Comparison of ENCODE assay signal across 8 cellular contexts in the genomic region with DNA sequence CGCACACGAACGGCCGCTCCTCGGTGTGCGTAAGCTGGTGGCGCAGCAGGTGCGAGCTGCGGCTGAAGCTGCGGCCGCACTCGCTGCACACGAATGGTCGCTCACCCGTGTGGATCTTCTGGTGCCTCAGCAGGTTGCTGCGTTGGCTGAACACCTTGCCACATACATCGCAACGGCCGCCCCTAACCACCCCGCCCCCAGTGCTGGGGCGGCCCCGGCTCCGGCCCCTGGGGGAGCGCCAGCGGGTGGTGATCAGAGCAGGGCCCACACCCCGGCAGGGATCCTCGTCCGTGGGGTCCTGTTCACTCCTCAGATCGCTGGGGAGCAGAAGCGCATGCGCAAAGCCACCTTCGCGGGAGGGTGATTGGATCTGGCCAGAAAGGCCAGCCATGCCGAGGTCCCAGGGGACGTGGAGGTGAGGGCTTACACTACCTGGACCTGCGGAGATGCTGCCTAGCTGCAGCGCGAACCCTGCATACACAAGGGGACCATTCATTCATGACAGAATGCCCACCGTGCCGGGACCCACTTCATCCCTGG. TPM values are rescaled to one million over a fixed set of nuclear protein-coding genes. Genes with fewer than 3 reads are reported as not detected.
DNase-seq lines count a peak whose midpoint lies in the region; ATAC-seq and TF ChIP-seq lines count a peak whose summit lies in the region.

No MANE protein-coding gene starts in this region.

- H3K27ac ChIP-seq in iPS-20b (ENCODE audit: low read length) = no peak overlapping the region

- H3K9me3 ChIP-seq in iPS-20b (ENCODE audit: insufficient read depth, low read depth, low read length) = no peaks in the 10 kb centered on the region

- H3K27me3 Mint-ChIP-seq in activated T-helper 1 cell treated with anti-CD3 and anti-CD28 coated beads, Interleukin-12 subunit alpha, Interleukin-12 subunit beta, Interleukin-2, Interleukin-4 antibody, amounts not matched to agents 30 ng/mL and 10 ng/mL and 1 ng/mL, durations not matched to agents 14 hours and 24 hours and 36 hours (ENCODE audit: insufficient read depth) = no peaks in the 10 kb centered on the region

- peak; percentile 38 for TF ChIP-seq POLR2A in GM18951 (IDR thresholded peaks at IDR 0.05; ENCODE audit: extremely low read depth, insufficient read depth, insufficient read length)

- H3K9me3 Mint-ChIP-seq in activated T-helper 1 cell treated with anti-CD3 and anti-CD28 coated beads, Interleukin-12 subunit alpha, Interleukin-12 subunit beta, Interleukin-2, Interleukin-4 antibody, amounts not matched to agents 30 ng/mL and 10 ng/mL and 1 ng/mL, durations not matched to agents 14 hours and 24 hours and 36 hours = no peaks in the 10 kb centered on the region
- H3K9me3 Mint-ChIP-seq in stimulated activated effector memory CD8-positive, alpha-beta T cell treated with anti-CD3 and anti-CD28 coated beads, Interleukin-12 subunit alpha, Interleukin-12 subunit beta, amount 100 ng/mL, for 72 hours = no peaks in the 10 kb centered on the region

- peaks cover 11% of the 10 kb centered on the region for H3K36me3 Mint-ChIP-seq in activated T-helper 1 cell treated with anti-CD3 and anti-CD28 coated beads, Interleukin-12 subunit alpha, Interleukin-12 subunit beta, Interleukin-2, Interleukin-4 antibody, amounts not matched to agents 30 ng/mL and 10 ng/mL and 1 ng/mL, durations not matched to agents 14 hours and 24 hours and 36 hours (ENCODE audit: low read depth)
- peaks cover 21% of the 10 kb centered on the region for H3K36me3 Mint-ChIP-seq in stimulated activated effector memory CD8-positive, alpha-beta T cell treated with anti-CD3 and anti-CD28 coated beads, Interleukin-12 subunit alpha, Interleukin-12 subunit beta, amount 100 ng/mL, for 72 hours

- peaks cover 7% of the 10 kb centered on the region; the same call in 1 of the 2 replicates for H3K4me1 ChIP-seq in iPS-20b (ENCODE audit: insufficient read depth, low read length)

- no peak for DNase-seq in activated T-helper 1 cell treated with anti-CD3 and anti-CD28 coated beads, Interleukin-12 subunit alpha, Interleukin-12 subunit beta, Interleukin-2, Interleukin-4 antibody, amounts not matched to agents 30 ng/mL and 10 ng/mL and 1 ng/mL, durations not matched to agents 14 hours and 24 hours and 36 hours (ENCODE audit: low spot score)
- no peak for DNase-seq in stimulated activated effector memory CD8-positive, alpha-beta T cell treated with anti-CD3 and anti-CD28 coated beads, Interleukin-12 subunit alpha, Interleukin-12 subunit beta, amount 100 ng/mL, for 72 hours (ENCODE audit: low spot score in 2 of 2)
- no peak for DNase-seq in activated CD8-positive, alpha-beta memory T cell treated with anti-CD3 and anti-CD28 coated beads, Interleukin-2, amount 50 U/mL, for 4 hours
- DNase-seq in medulla oblongata (ENCODE audit: extremely low spot score) (no peak), NCI-H187 treated with DMSO at 0.1 percent for 48 hours (lab: John Stamatoyannopoulos, UW) (no peak)

- peak overlapping the region; percentile 86 for H3K4me3 Mint-ChIP-seq in activated T-helper 1 cell treated with anti-CD3 and anti-CD28 coated beads, Interleukin-12 subunit alpha, Interleukin-12 subunit beta, Interleukin-2, Interleukin-4 antibody, amounts not matched to agents 30 ng/mL and 10 ng/mL and 1 ng/mL, durations not matched to agents 14 hours and 24 hours and 36 hours
- H3K4me3 Mint-ChIP-seq in stimulated activated effector memory CD8-positive, alpha-beta T cell treated with anti-CD3 and anti-CD28 coated beads, Interleukin-12 subunit alpha, Interleukin-12 subunit beta, amount 100 ng/mL, for 72 hours = peak overlapping the region; percentile 75

- intact Hi-C loops in activated T-helper 1 cell treated with anti-CD3 and anti-CD28 coated beads, Interleukin-12 subunit alpha, Interleukin-12 subunit beta, Interleukin-2, Interleukin-4 antibody, amounts not matched to agents 30 ng/mL and 10 ng/mL and 1 ng/mL, durations not matched to agents 14 hours and 24 hours and 36 hours (cut with micrococcal nuclease) = loop anchor here (1.0 kb wide), 1 partner anchor 9 kb away; no protein-coding TSS in a partner anchor

- peak overlapping the region; percentile 99 for H3K27ac Mint-ChIP-seq in activated T-helper 1 cell treated with anti-CD3 and anti-CD28 coated beads, Interleukin-12 subunit alpha, Interleukin-12 subunit beta, Interleukin-2, Interleukin-4 antibody, amounts not matched to agents 30 ng/mL and 10 ng/mL and 1 ng/mL, durations not matched to agents 14 hours and 24 hours and 36 hours
- H3K27ac Mint-ChIP-seq in stimulated activated effector memory CD8-positive, alpha-beta T cell treated with anti-CD3 and anti-CD28 coated beads, Interleukin-12 subunit alpha, Interleukin-12 subunit beta, amount 100 ng/mL, for 72 hours = peak overlapping the region; percentile 29

- no peak for ATAC-seq in stimulated activated effector memory CD8-positive, alpha-beta T cell treated with anti-CD3 and anti-CD28 coated beads, Interleukin-12 subunit alpha, Interleukin-12 subunit beta, amount 100 ng/mL, for 72 hours
- ATAC-seq in GM21737 (IDR thresholded peaks at IDR 0.05; ENCODE audit: unreplicated experiment) = no peak

- peak overlapping the region; percentile 21; the same call in 1 of the 2 replicates for H3K9ac ChIP-seq in iPS-20b (ENCODE audit: low read depth, low read length)

- H3K36me3 ChIP-seq in iPS-20b (ENCODE audit: insufficient read depth, low read depth, low read length) = 0 out of 2 replicates have a peak, but pooled peaks cover 7% of the 10 kb centered on the region

- H3K27me3 ChIP-seq in iPS-20b (ENCODE audit: insufficient read depth, low read length) = peaks cover 43% of the 10 kb centered on the region

- in situ Hi-C loops in GM18951 (cut with MboI; ENCODE audit: low sequenced_read_pairs, unreplicated experiment) = no loop called here

- peak overlapping the region; percentile 42; the same call in 1 of the 2 replicates for H3K4me3 ChIP-seq in iPS-20b (ENCODE audit: low read length)

- peaks cover 48% of the 10 kb centered on the region for H3K4me1 Mint-ChIP-seq in activated T-helper 1 cell treated with anti-CD3 and anti-CD28 coated beads, Interleukin-12 subunit alpha, Interleukin-12 subunit beta, Interleukin-2, Interleukin-4 antibody, amounts not matched to agents 30 ng/mL and 10 ng/mL and 1 ng/mL, durations not matched to agents 14 hours and 24 hours and 36 hours (ENCODE audit: low read depth)
- peaks cover 48% of the 10 kb centered on the region for H3K4me1 Mint-ChIP-seq in stimulated activated effector memory CD8-positive, alpha-beta T cell treated with anti-CD3 and anti-CD28 coated beads, Interleukin-12 subunit alpha, Interleukin-12 subunit beta, amount 100 ng/mL, for 72 hours

RNA-seq across cellular contexts. Expression of a gene that starts 4.7 kb away (rescaled TPM):
- 147 and 164 TPM in 2 replicates for total RNA-seq in activated T-helper 1 cell treated with anti-CD3 and anti-CD28 coated beads, Interleukin-12 subunit alpha, Interleukin-12 subunit beta, Interleukin-2, Interleukin-4 antibody, amounts not matched to agents 30 ng/mL and 10 ng/mL and 1 ng/mL, durations not matched to agents 14 hours and 24 hours and 36 hours

RNA-seq across cellular contexts. Expression of a gene that starts 8.2 kb away (rescaled TPM):
- 109 and 114 TPM in 2 replicates for total RNA-seq in activated T-helper 1 cell treated with anti-CD3 and anti-CD28 coated beads, Interleukin-12 subunit alpha, Interleukin-12 subunit beta, Interleukin-2, Interleukin-4 antibody, amounts not matched to agents 30 ng/mL and 10 ng/mL and 1 ng/mL, durations not matched to agents 14 hours and 24 hours and 36 hours

RNA-seq across cellular contexts. Expression of a gene that starts 10.0 kb away (rescaled TPM):
- 19.6 and 21.6 TPM in 2 replicates for total RNA-seq in activated T-helper 1 cell treated with anti-CD3 and anti-CD28 coated beads, Interleukin-12 subunit alpha, Interleukin-12 subunit beta, Interleukin-2, Interleukin-4 antibody, amounts not matched to agents 30 ng/mL and 10 ng/mL and 1 ng/mL, durations not matched to agents 14 hours and 24 hours and 36 hours

RNA-seq across cellular contexts. Expression of a gene that starts 19.2 kb away (rescaled TPM):
- 664 and 687 TPM in 2 replicates for total RNA-seq in activated T-helper 1 cell treated with anti-CD3 and anti-CD28 coated beads, Interleukin-12 subunit alpha, Interleukin-12 subunit beta, Interleukin-2, Interleukin-4 antibody, amounts not matched to agents 30 ng/mL and 10 ng/mL and 1 ng/mL, durations not matched to agents 14 hours and 24 hours and 36 hours

RNA-seq across cellular contexts. Expression of a gene that starts 43.5 kb away (rescaled TPM):
- 15.9 and 17.4 TPM in 2 replicates for total RNA-seq in activated T-helper 1 cell treated with anti-CD3 and anti-CD28 coated beads, Interleukin-12 subunit alpha, Interleukin-12 subunit beta, Interleukin-2, Interleukin-4 antibody, amounts not matched to agents 30 ng/mL and 10 ng/mL and 1 ng/mL, durations not matched to agents 14 hours and 24 hours and 36 hours
